ENCODE assay signal across 9 cellular contexts in the genomic region with DNA sequence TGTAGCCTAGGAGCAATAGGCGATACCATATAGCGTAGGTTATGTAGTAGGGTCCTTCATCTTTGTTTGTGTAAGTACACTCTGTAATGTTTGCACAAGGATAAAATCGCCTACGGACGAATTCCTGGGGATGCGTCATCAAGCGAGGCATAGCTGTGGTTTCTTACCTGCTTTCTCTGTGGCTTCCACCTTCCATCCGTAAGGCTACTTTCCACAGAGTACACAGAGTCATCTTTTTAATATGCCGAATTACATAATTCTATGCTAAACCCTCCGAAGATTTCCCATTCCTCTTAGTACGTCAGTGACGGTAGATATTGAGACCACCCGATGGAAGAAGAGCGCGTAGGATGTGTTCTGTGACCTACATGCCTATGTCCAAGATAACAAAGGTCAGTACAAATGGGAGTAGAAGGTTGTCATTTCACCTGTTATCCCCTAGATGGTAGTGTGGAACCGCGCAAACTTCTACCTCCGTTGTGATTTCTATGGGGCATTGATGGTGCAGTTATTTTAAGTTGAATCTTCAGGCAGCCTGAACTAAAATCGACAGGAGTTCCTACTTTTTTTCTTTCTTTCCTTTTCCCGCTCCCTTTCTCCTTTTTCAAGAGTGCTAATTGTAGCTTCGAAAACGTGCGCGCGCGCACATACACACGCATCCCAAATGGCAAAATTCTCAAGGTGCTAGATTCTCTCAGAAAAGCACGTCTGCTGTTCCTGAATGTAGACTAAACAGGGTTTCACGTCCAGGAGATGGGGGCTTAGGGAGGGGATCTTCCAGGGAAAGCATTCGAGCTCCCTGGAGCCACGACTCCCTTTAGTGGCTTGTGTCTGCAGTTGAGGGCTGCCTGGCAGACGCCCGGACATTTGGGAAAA.
DNase-seq lines count a peak whose midpoint lies in the region; ATAC-seq, FAIRE-seq and TF ChIP-seq lines count a peak whose summit lies in the region.
"Had no signal": no experiment of that assay in that cellular context is flagged by ENCODE, and none has a peak within 500 bp of the region (broad histone marks: within the 10 kb centered on the region; RNA-seq: fewer than 3 reads in every experiment).

No MANE protein-coding gene starts in this region.

- no peaks in the 10 kb centered on the region for H3K36me3 ChIP-seq in thoracic aorta

- H3K9me3 ChIP-seq in thoracic aorta = no peaks in the 10 kb centered on the region

- no peak overlapping the region for H3K27ac ChIP-seq in thoracic aorta

- no peaks in the 10 kb centered on the region for H3K4me1 ChIP-seq in thoracic aorta (ENCODE audit: control insufficient read depth in 1 of 2, low read depth in 2 of 2)

- FAIRE-seq in islet of Langerhans (lab: Jason Lieb, UNC) = peak; percentile 96

- DNase-seq in DMS53 (lab: John Stamatoyannopoulos, UW) (peak; percentile 96), NCI-H510A treated with DMSO at 0.1 percent for 48 hours (lab: John Stamatoyannopoulos, UW) (peak; percentile 59), brain pericyte (ENCODE audit: low read depth, low spot score) (peak; percentile 32), thoracic aorta (ENCODE audit: low spot score) (no peak), NCI-H774 (lab: John Stamatoyannopoulos, UW) (no peak)
- DNase-seq: activated naive CD8-positive, alpha-beta T cell treated with anti-CD3 and anti-CD28 coated beads, Interleukin-2, amount 10 ng/mL, durations not matched to agents 7 days and 5 days had no signal

- TF ChIP-seq CTCF in thoracic aorta (IDR thresholded peaks at IDR 0.05) = peak; percentile 28

- ATAC-seq in GM19043 (IDR thresholded peaks at IDR 0.05; ENCODE audit: low read depth, unreplicated experiment) (peak; percentile 97), HG03097 (IDR thresholded peaks at IDR 0.05; ENCODE audit: low FRiP score, unreplicated experiment) (peak; percentile 98), thoracic aorta (ENCODE audit: insufficient number of reproducible peaks, low FRiP score, low read depth) (no peak)

- H3K4me3 ChIP-seq in thoracic aorta = no peak overlapping the region

- no peaks in the 10 kb centered on the region for H3K27me3 ChIP-seq in thoracic aorta (replicated peaks; ENCODE audit: insufficient read depth)

Comparison
In these comparisons a context has a peak if more than half of its experiments do, and no peak if none do; other contexts are left out.
1. DNase-seq: peak in DMS53 (single experiment), NCI-H510A treated with DMSO at 0.1 percent for 48 hours (single experiment) and brain pericyte (single experiment); none in thoracic aorta (single experiment) and NCI-H774 (single experiment).